Comparison of ENCODE assay signal across 8 cellular contexts in genomic region chr9:129885670-129886106, GRCh38. TPM values are rescaled to one million over a fixed set of nuclear protein-coding genes. Genes with fewer than 3 reads are reported as not detected.
DNase-seq lines count a peak whose midpoint lies in the region; ATAC-seq and TF ChIP-seq lines count a peak whose summit lies in the region.

No MANE protein-coding gene starts in this region.

- no peak overlapping the region for H3K4me3 ChIP-seq in kidney epithelial cell (ENCODE audit: low read depth, low read length)

- DNase-seq in GF-D8 (lab: John Stamatoyannopoulos, UW) (peak; percentile 82), NCI-H2171 treated with DMSO at 0.1 percent for 48 hours (lab: John Stamatoyannopoulos, UW) (peak; percentile 75), caudate nucleus (lab: John Stamatoyannopoulos, UW) (peak in 59 of 61 donors; percentile 37 to 88 (median 69)), kidney epithelial cell (ENCODE audit: low read depth) (peak; percentile 71)
- DNase-seq in stimulated activated CD4-positive, alpha-beta T cell treated with anti-CD3 and anti-CD28 coated beads, Interleukin-12 subunit alpha, Interleukin-12 subunit beta, amount 100 ng/mL, for 48 hours (ENCODE audit: low read depth in 2 of 3, low spot score in 1 of 3) = peak; percentile 89 to 92 (median 91)

- no peaks in the 10 kb centered on the region for H3K27me3 ChIP-seq in kidney epithelial cell (ENCODE audit: control insufficient read depth, insufficient read depth, low read length)

- peak overlapping the region; percentile 56 for H3K27ac ChIP-seq in caudate nucleus (ENCODE audit: low read depth, low read length)

- ATAC-seq in HG02759 (IDR thresholded peaks at IDR 0.05; ENCODE audit: unreplicated experiment) (peak; percentile 34), GM18519 (IDR thresholded peaks at IDR 0.05; ENCODE audit: low FRiP score, unreplicated experiment) (no peak)
- ATAC-seq in activated CD4-positive, CD25-positive, alpha-beta regulatory T cell treated with anti-CD3 and anti-CD28 coated beads, Interleukin-2, amount 50 U/mL, for 24 hours = peak; percentile 29 to 32

- H3K36me3 ChIP-seq in kidney epithelial cell (ENCODE audit: control insufficient read depth, insufficient read depth, low read length) = no peaks in the 10 kb centered on the region

- peak; percentile 95 for TF ChIP-seq CTCF in kidney epithelial cell (IDR thresholded peaks at IDR 0.05; ENCODE audit: insufficient read depth, low read length, poor library complexity, severe bottlenecking)

RNA-seq across cellular contexts. Expression of gene USP20, which starts 50.4 kb away (rescaled TPM):
- 15.7 and 27.3 TPM in 2 replicates for total RNA-seq in kidney epithelial cell

RNA-seq across cellular contexts. Expression of gene C9orf78, which starts 50.6 kb away (rescaled TPM):
- 50.9 and 77.3 TPM in 2 replicates for total RNA-seq in kidney epithelial cell
